In genomic region chr12:1878695-1879094, GRCh38 we compare ENCODE assay signal across 22 cellular contexts. TPM values are rescaled to one million over a fixed set of nuclear protein-coding genes. Genes with fewer than 3 reads are reported as not detected.
DNase-seq lines count a peak whose midpoint lies in the region; ATAC-seq and TF ChIP-seq lines count a peak whose summit lies in the region.
"Had no signal": no experiment of that assay in that cellular context is flagged by ENCODE, and none has a peak within 500 bp of the region (broad histone marks: within the 10 kb centered on the region; RNA-seq: fewer than 3 reads in every experiment).

No MANE protein-coding gene starts in this region.

- H3K4me3 ChIP-seq in esophagus muscularis mucosa: no peak overlapping the region
- H3K4me3 ChIP-seq: A549, GM23248 had no signal

- no peaks in the 10 kb centered on the region for H3K36me3 ChIP-seq in esophagus muscularis mucosa

- TF ChIP-seq EP300 in esophagus muscularis mucosa (IDR thresholded peaks at IDR 0.05): no peak

- in situ Hi-C loops in GM13976 (cut with MboI; ENCODE audit: low sequenced_read_pairs, unreplicated experiment): no loop called here

- no peak overlapping the region for H3K27ac ChIP-seq in esophagus muscularis mucosa (replicated peaks in 1 of 4)
- H3K27ac ChIP-seq: A549, GM23248 had no signal

- H3K9me3 Mint-ChIP-seq in activated CD8-positive, alpha-beta memory T cell treated with anti-CD3 and anti-CD28 coated beads, Interleukin-2, amount 10 ng/mL, durations not matched to agents 7 days and 5 days (ENCODE audit: low read depth): no peaks in the 10 kb centered on the region
- H3K9me3 Mint-ChIP-seq in osteocyte (ENCODE audit: unreplicated experiment): no peaks in the 10 kb centered on the region
- H3K9me3 Mint-ChIP-seq: CD4-positive, CD25-positive, alpha-beta regulatory T cell had no signal

- H3K9me3 ChIP-seq in esophagus muscularis mucosa: no peaks in the 10 kb centered on the region
- H3K9me3 ChIP-seq: A549 had no signal

- H3K4me1 ChIP-seq in esophagus muscularis mucosa: no peaks in the 10 kb centered on the region
- H3K4me1 ChIP-seq: A549 had no signal

- H3K27ac Mint-ChIP-seq in activated CD8-positive, alpha-beta memory T cell treated with anti-CD3 and anti-CD28 coated beads, Interleukin-2, amount 10 ng/mL, durations not matched to agents 7 days and 5 days: no peak overlapping the region
- no peak overlapping the region for H3K27ac Mint-ChIP-seq in osteocyte (ENCODE audit: unreplicated experiment)
- H3K27ac Mint-ChIP-seq: CD4-positive, CD25-positive, alpha-beta regulatory T cell had no signal

- TF ChIP-seq POLR2A in esophagus muscularis mucosa (IDR thresholded peaks at IDR 0.05; ENCODE audit: low read depth): no peak

- intact Hi-C loops in esophagus muscularis mucosa (cut with DNase I): no loop called here

- no peaks in the 10 kb centered on the region for H3K27me3 ChIP-seq in esophagus muscularis mucosa

- H3K4me1 Mint-ChIP-seq in activated CD8-positive, alpha-beta memory T cell treated with anti-CD3 and anti-CD28 coated beads, Interleukin-2, amount 10 ng/mL, durations not matched to agents 7 days and 5 days: no peaks in the 10 kb centered on the region
- no peaks in the 10 kb centered on the region for H3K4me1 Mint-ChIP-seq in osteocyte (ENCODE audit: unreplicated experiment)
- H3K4me1 Mint-ChIP-seq: CD4-positive, CD25-positive, alpha-beta regulatory T cell had no signal

- peak; percentile 28 for DNase-seq in activated CD8-positive, alpha-beta memory T cell treated with anti-CD3 and anti-CD28 coated beads for 24 hours
- DNase-seq in activated CD8-positive, alpha-beta memory T cell treated with anti-CD3 and anti-CD28 coated beads, Interleukin-2, amount 10 ng/mL, durations not matched to agents 7 days and 5 days: no peak
- DNase-seq in GM13976 (ENCODE audit: low spot score) (peak; percentile 8), esophagus muscularis mucosa (ENCODE audit: extremely low spot score) (peak; percentile 85), osteocyte (ENCODE audit: extremely low spot score, unreplicated experiment) (peak; percentile 59), AG08395 (ENCODE audit: low spot score) (no peak), NCI-H2029 treated with DMSO at 0.1 percent for 48 hours (lab: John Stamatoyannopoulos, UW) (no peak)
- DNase-seq: CD4-positive, CD25-positive, alpha-beta regulatory T cell; DMS79; GM23248; HCEC 1CT; KG1; NCI-H1105; NCI-H146; NCI-H2029; NCI-H226; NCI-H510A treated with DMSO at 0.1 percent for 48 hours; NCI-H774; SIG-M5 had no signal

- H3K4me3 Mint-ChIP-seq in activated CD8-positive, alpha-beta memory T cell treated with anti-CD3 and anti-CD28 coated beads, Interleukin-2, amount 10 ng/mL, durations not matched to agents 7 days and 5 days: no peak overlapping the region
- no peak overlapping the region for H3K4me3 Mint-ChIP-seq in osteocyte (ENCODE audit: unreplicated experiment)
- H3K4me3 Mint-ChIP-seq: CD4-positive, CD25-positive, alpha-beta regulatory T cell had no signal

- TF ChIP-seq CTCF in GM13976 (IDR thresholded peaks at IDR 0.05; ENCODE audit: borderline replicate concordance, control extremely low read depth, extremely low read depth, insufficient read depth, missing control alignments) (no peak), esophagus muscularis mucosa (IDR thresholded peaks at IDR 0.05) (no peak), osteocyte (IDR thresholded peaks at IDR 0.05) (no peak)

- CTCF ChIA-PET in activated CD8-positive, alpha-beta memory T cell treated with anti-CD3 and anti-CD28 coated beads, Interleukin-2, amount 10 ng/mL, durations not matched to agents 7 days and 5 days (lab: Charles Lee): no interaction called here

- H3K27me3 Mint-ChIP-seq in activated CD8-positive, alpha-beta memory T cell treated with anti-CD3 and anti-CD28 coated beads, Interleukin-2, amount 10 ng/mL, durations not matched to agents 7 days and 5 days: peaks cover 9% of the 10 kb centered on the region
- H3K27me3 Mint-ChIP-seq in osteocyte (ENCODE audit: unreplicated experiment): peaks cover 61% of the 10 kb centered on the region

- H3K36me3 Mint-ChIP-seq in activated CD8-positive, alpha-beta memory T cell treated with anti-CD3 and anti-CD28 coated beads, Interleukin-2, amount 10 ng/mL, durations not matched to agents 7 days and 5 days: no peaks in the 10 kb centered on the region
- H3K36me3 Mint-ChIP-seq in osteocyte (ENCODE audit: unreplicated experiment): no peaks in the 10 kb centered on the region
- H3K36me3 Mint-ChIP-seq: CD4-positive, CD25-positive, alpha-beta regulatory T cell had no signal

- ATAC-seq in activated CD8-positive, alpha-beta memory T cell treated with anti-CD3 and anti-CD28 coated beads, Interleukin-2, amount 10 ng/mL, durations not matched to agents 7 days and 5 days: no peak
- no peak for ATAC-seq in HG03108 (IDR thresholded peaks at IDR 0.05; ENCODE audit: unreplicated experiment)
- ATAC-seq: A549, Panc1 had no signal

- 84% methylated on average over 5 of the region's 5 CpGs for WGBS in esophagus muscularis mucosa

RNA-seq across cellular contexts. Expression of gene CACNA2D4, which starts 39.8 kb away (rescaled TPM):
- 1 to 10 TPM; 5.9 to 8.2 TPM for total RNA-seq in activated CD8-positive, alpha-beta memory T cell treated with anti-CD3 and anti-CD28 coated beads, Interleukin-2, amount 10 ng/mL, durations not matched to agents 7 days and 5 days
- 1 to 10 TPM in 3 of 4 donors, under 1 TPM in 1; 0.84 to 3.8 (median 3.4) TPM for total RNA-seq in esophagus muscularis mucosa
- total RNA-seq in osteocyte: not detected in 2 replicates
- total RNA-seq: GM23248 had no signal

RNA-seq across cellular contexts. Expression of gene LRTM2, which starts 58.3 kb away (rescaled TPM):
- not detected for total RNA-seq in activated CD8-positive, alpha-beta memory T cell treated with anti-CD3 and anti-CD28 coated beads, Interleukin-2, amount 10 ng/mL, durations not matched to agents 7 days and 5 days
- under 1 TPM in 1 of 4 donors, not detected in 3; 0.17 TPM for total RNA-seq in esophagus muscularis mucosa
- total RNA-seq in osteocyte: not detected in 2 replicates
- total RNA-seq: CD4-positive, CD25-positive, alpha-beta regulatory T cell; GM23248 had no signal

Comparison
In these comparisons a context has a peak if more than half of its experiments do, and no peak if none do; other contexts are left out.
1. DNase-seq: peak in activated CD8-positive, alpha-beta memory T cell treated with anti-CD3 and anti-CD28 coated beads for 24 hours (single experiment), GM13976 (single experiment), esophagus muscularis mucosa (single experiment) and osteocyte (single experiment); none in activated CD8-positive, alpha-beta memory T cell treated with anti-CD3 and anti-CD28 coated beads, Interleukin-2, amount 10 ng/mL, durations not matched to agents 7 days and 5 days (single experiment), AG08395 (single experiment) and NCI-H2029 treated with DMSO at 0.1 percent for 48 hours (single experiment).